Comparison of ENCODE assay signal across 8 cellular contexts in genomic region chr2:170155022-170155722, GRCh38. TPM values are rescaled to one million over a fixed set of nuclear protein-coding genes. Genes with fewer than 3 reads are reported as not detected.
DNase-seq lines count a peak whose midpoint lies in the region; ATAC-seq lines count a peak whose summit lies in the region.

No MANE protein-coding gene starts in this region.

- no peaks in the 10 kb centered on the region for H3K4me1 Mint-ChIP-seq in activated naive CD8-positive, alpha-beta T cell treated with anti-CD3 and anti-CD28 coated beads for 36 hours
- peaks cover 4% of the 10 kb centered on the region for H3K4me1 Mint-ChIP-seq in activated T-helper 17 cell treated with anti-CD3 and anti-CD28 coated beads, Interleukin-2, amount 50 U/mL, for 72 hours

- no peaks in the 10 kb centered on the region for H3K9me3 Mint-ChIP-seq in activated naive CD8-positive, alpha-beta T cell treated with anti-CD3 and anti-CD28 coated beads for 36 hours
- H3K9me3 Mint-ChIP-seq in activated T-helper 17 cell treated with anti-CD3 and anti-CD28 coated beads, Interleukin-2, amount 50 U/mL, for 72 hours: no peaks in the 10 kb centered on the region

- no peak overlapping the region for H3K27ac Mint-ChIP-seq in activated naive CD8-positive, alpha-beta T cell treated with anti-CD3 and anti-CD28 coated beads for 36 hours
- H3K27ac Mint-ChIP-seq in activated T-helper 17 cell treated with anti-CD3 and anti-CD28 coated beads, Interleukin-2, amount 50 U/mL, for 72 hours: no peak overlapping the region

- H3K36me3 ChIP-seq in H7 (replicated peaks; ENCODE audit: control insufficient read depth, insufficient read depth, low read length): no peaks in the 10 kb centered on the region

- no peaks in the 10 kb centered on the region for H3K27me3 Mint-ChIP-seq in activated naive CD8-positive, alpha-beta T cell treated with anti-CD3 and anti-CD28 coated beads for 36 hours
- peaks cover 7% of the 10 kb centered on the region for H3K27me3 Mint-ChIP-seq in activated T-helper 17 cell treated with anti-CD3 and anti-CD28 coated beads, Interleukin-2, amount 50 U/mL, for 72 hours

- no peaks in the 10 kb centered on the region for H3K36me3 Mint-ChIP-seq in activated naive CD8-positive, alpha-beta T cell treated with anti-CD3 and anti-CD28 coated beads for 36 hours
- H3K36me3 Mint-ChIP-seq in activated T-helper 17 cell treated with anti-CD3 and anti-CD28 coated beads, Interleukin-2, amount 50 U/mL, for 72 hours (ENCODE audit: low read depth): no peaks in the 10 kb centered on the region

- DNase-seq in EL (peak; percentile 64), H7 (peak; percentile 43), OCI-M1 (lab: John Stamatoyannopoulos, UW) (peak; percentile 68), iPS DF 4.7 (ENCODE audit: extremely low read depth, low spot score) (peak; percentile 68), HuH-7 (ENCODE audit: low spot score) (no peak)
- no peak for DNase-seq in activated naive CD8-positive, alpha-beta T cell treated with anti-CD3 and anti-CD28 coated beads for 36 hours
- no peak for DNase-seq in stimulated activated CD4-positive, alpha-beta T cell treated with anti-CD3 and anti-CD28 coated beads, Interleukin-4, amount 100 ng/mL, for 24 hours

- no peak overlapping the region for H3K4me3 ChIP-seq in H7 (ENCODE audit: insufficient read depth, low read depth, low read length)

- no peak overlapping the region for H3K4me3 Mint-ChIP-seq in activated naive CD8-positive, alpha-beta T cell treated with anti-CD3 and anti-CD28 coated beads for 36 hours
- no peak overlapping the region for H3K4me3 Mint-ChIP-seq in activated T-helper 17 cell treated with anti-CD3 and anti-CD28 coated beads, Interleukin-2, amount 50 U/mL, for 72 hours

- no peak for ATAC-seq in activated T-helper 17 cell treated with anti-CD3 and anti-CD28 coated beads, Interleukin-2, amount 50 U/mL, for 72 hours (replicated peaks)

- no peaks in the 10 kb centered on the region for H3K27me3 ChIP-seq in H7 (ENCODE audit: control insufficient read depth, insufficient read depth, low read length)

RNA-seq across cellular contexts. Expression of gene MYO3B, which starts 22.8 kb away (rescaled TPM):
- total RNA-seq in H7 (2014; rRNA removed; shearing (Covaris generic)): 0.35 and 0.41 TPM in 2 replicates
- under 1 TPM; 0.04 to 0.08 TPM for total RNA-seq in activated naive CD8-positive, alpha-beta T cell treated with anti-CD3 and anti-CD28 coated beads for 36 hours
- total RNA-seq in activated T-helper 17 cell treated with anti-CD3 and anti-CD28 coated beads, Interleukin-2, amount 50 U/mL, for 72 hours: under 1 TPM; 0.26 to 0.79 TPM

Comparison
In these comparisons a context has a peak if more than half of its experiments do, and no peak if none do; other contexts are left out.
1. DNase-seq: peak in EL (single experiment), H7 (single experiment), OCI-M1 (single experiment) and iPS DF 4.7 (single experiment); none in activated naive CD8-positive, alpha-beta T cell treated with anti-CD3 and anti-CD28 coated beads for 36 hours (single experiment), stimulated activated CD4-positive, alpha-beta T cell treated with anti-CD3 and anti-CD28 coated beads, Interleukin-4, amount 100 ng/mL, for 24 hours (single experiment) and HuH-7 (single experiment).